Comparison of ENCODE assay signal across 15 cellular contexts in the genomic region with DNA sequence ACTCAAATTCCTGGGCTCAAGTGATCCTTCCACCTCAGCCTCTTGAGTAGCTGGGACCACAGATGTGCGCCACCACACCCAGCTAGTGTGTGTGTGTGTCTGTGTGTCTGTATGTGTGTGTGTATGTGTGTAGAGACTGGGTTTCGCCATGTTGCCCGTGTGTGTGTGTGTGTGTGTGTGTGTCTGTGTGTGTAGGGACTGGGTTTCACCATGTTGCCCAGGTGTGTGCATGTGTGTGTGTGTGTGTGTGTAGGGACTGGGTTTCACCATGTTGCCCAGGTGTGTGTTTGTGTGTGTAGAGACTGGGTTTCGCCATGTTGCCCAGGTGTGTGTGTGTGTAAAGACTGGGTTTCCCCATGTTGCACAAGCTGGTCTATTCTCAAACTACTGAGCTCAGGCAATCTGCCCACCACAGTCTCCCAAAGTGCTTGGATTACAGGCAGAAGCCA. TPM values are rescaled to one million over a fixed set of nuclear protein-coding genes. Genes with fewer than 3 reads are reported as not detected.
DNase-seq lines count a peak whose midpoint lies in the region; ATAC-seq, FAIRE-seq and TF ChIP-seq lines count a peak whose summit lies in the region.
"Had no signal": no experiment of that assay in that cellular context is flagged by ENCODE, and none has a peak within 500 bp of the region (broad histone marks: within the 10 kb centered on the region; RNA-seq: fewer than 3 reads in every experiment).

No MANE protein-coding gene starts in this region.

- CTCF ChIA-PET in A673 (lab: Charles Lee) (no interaction called here), SK-N-SH (lab: Yijun Ruan, JAX) (interaction anchor here (1.7 kb wide), 1 partner anchor 23 kb away, joined by 6 read pairs; no protein-coding TSS in a partner anchor)
- CTCF ChIA-PET in activated CD8-positive, alpha-beta T cell treated with anti-CD3 and anti-CD28 coated beads, Interleukin-2, amount 10 ng/mL, durations not matched to agents 7 days and 5 days (lab: Charles Lee), result no interaction called here

- no peaks in the 10 kb centered on the region; the same call in 1 of the 2 replicates for H3K79me2 ChIP-seq in SK-N-SH (ENCODE audit: insufficient read depth)

- intact Hi-C loops in A673 (cut with micrococcal nuclease; ENCODE audit: unreplicated experiment), result no loop called here

- no peaks in the 10 kb centered on the region for H3K9me2 ChIP-seq in SK-N-SH

- POLR2A ChIA-PET in A673 (lab: Charles Lee; ENCODE audit: low non-redundant PET), result no interaction called here
- POLR2A ChIA-PET in activated CD8-positive, alpha-beta T cell treated with anti-CD3 and anti-CD28 coated beads, Interleukin-2, amount 10 ng/mL, durations not matched to agents 7 days and 5 days (lab: Charles Lee), result interaction anchor here (0.8 to 0.9 kb wide), 2 partner anchors 12 to 29 kb away, joined by 3 read pairs; a partner anchor contains a TSS
- POLR2A ChIA-PET in SK-N-SH (lab: Yijun Ruan, JAX), result no interaction called here

- 70% methylated on average over 3 of the region's 4 CpGs for WGBS in SK-N-SH (ENCODE audit: low lambda C conversion rate)

- H3K9ac ChIP-seq in SK-N-SH, result no peak overlapping the region

- no peak for TF ChIP-seq RAD21 in SK-N-SH (IDR thresholded peaks at IDR 0.05; ENCODE audit: low read length)

- no peak for FAIRE-seq in GM12892 (lab: Jason Lieb, UNC)
- FAIRE-seq: colon, GM12878 had no signal

- DNase-seq in A673 (ENCODE audit: low spot score) (no peak), H4 (ENCODE audit: low spot score) (peak; percentile 28), islet precursor cell (peak; percentile 23), GM12892 (ENCODE audit: insufficient read length) (no peak), SK-N-SH (no peak), A172 (ENCODE audit: low spot score) (no peak)
- no peak for DNase-seq in activated CD8-positive, alpha-beta T cell treated with anti-CD3 and anti-CD28 coated beads, Interleukin-2, amount 10 ng/mL, durations not matched to agents 7 days and 5 days
- DNase-seq: activated gamma-delta T cell, hippocampal formation, mucosa of descending colon, NCI-H1417 had no signal

- no peak for TF ChIP-seq CTCF in A673 (conservative IDR thresholded peaks at IDR 0.05; ENCODE audit: low read depth, low read length)
- no peak for TF ChIP-seq CTCF in SK-N-SH (IDR thresholded peaks at IDR 0.05)

- H3K9me3 Mint-ChIP-seq in activated CD8-positive, alpha-beta T cell treated with anti-CD3 and anti-CD28 coated beads, Interleukin-2, amount 10 ng/mL, durations not matched to agents 7 days and 5 days (ENCODE audit: insufficient read depth), result no peaks in the 10 kb centered on the region

- H3K4me1 Mint-ChIP-seq in activated CD8-positive, alpha-beta T cell treated with anti-CD3 and anti-CD28 coated beads, Interleukin-2, amount 10 ng/mL, durations not matched to agents 7 days and 5 days (ENCODE audit: low read depth), result peaks cover 30% of the 10 kb centered on the region

- no peak overlapping the region for H3K4me3 Mint-ChIP-seq in activated CD8-positive, alpha-beta T cell treated with anti-CD3 and anti-CD28 coated beads, Interleukin-2, amount 10 ng/mL, durations not matched to agents 7 days and 5 days

- H3K4me1 ChIP-seq in A673 (ENCODE audit: insufficient read depth, low read length, poor library complexity, severe bottlenecking) (no peaks in the 10 kb centered on the region), SK-N-SH (ENCODE audit: control insufficient read depth in 1 of 2, insufficient read depth in 2 of 2, low read depth in 1 of 2, low read length in 1 of 2) (no peaks in the 10 kb centered on the region; a peak in 1 of 4 replicates)

- no peaks in the 10 kb centered on the region for H3K27me3 ChIP-seq in A673 (replicated peaks; ENCODE audit: insufficient read depth, low read depth, low read length, poor library complexity)
- H3K27me3 ChIP-seq in SK-N-SH (ENCODE audit: insufficient read depth), result no peaks in the 10 kb centered on the region

- TF ChIP-seq EP300 in SK-N-SH (IDR thresholded peaks at IDR 0.05; ENCODE audit: borderline replicate concordance in 1 of 2, low read depth in 1 of 2, low read length in 1 of 2), result no peak

- BruUV-seq in A673 (replicated peaks; lab: Mats Ljungman, UMichigan), result TSS peak; percentile 22

- no peaks in the 10 kb centered on the region for H3K27me3 Mint-ChIP-seq in activated CD8-positive, alpha-beta T cell treated with anti-CD3 and anti-CD28 coated beads, Interleukin-2, amount 10 ng/mL, durations not matched to agents 7 days and 5 days (ENCODE audit: low read depth)

- no peaks in the 10 kb centered on the region for H3K9me3 ChIP-seq in A673 (ENCODE audit: low read depth, low read length, poor library complexity, severe bottlenecking)
- H3K9me3 ChIP-seq in SK-N-SH, result no peaks in the 10 kb centered on the region
- H3K9me3 ChIP-seq: mucosa of descending colon had no signal

- peaks cover 12% of the 10 kb centered on the region for H3F3A ChIP-seq in SK-N-SH (replicated peaks; ENCODE audit: insufficient read depth)

- H3K36me3 ChIP-seq in A673 (ENCODE audit: insufficient read depth, low read length, poor library complexity, severe bottlenecking) (peaks cover 29% of the 10 kb centered on the region), SK-N-SH (replicated peaks in 1 of 2; ENCODE audit: control insufficient read depth in 1 of 2, insufficient read depth in 2 of 2, low read length in 1 of 2) (peaks cover 17 to 53% of the 10 kb centered on the region in 2 experiments)

- H3K27ac Mint-ChIP-seq in activated CD8-positive, alpha-beta T cell treated with anti-CD3 and anti-CD28 coated beads, Interleukin-2, amount 10 ng/mL, durations not matched to agents 7 days and 5 days, result peak overlapping the region; percentile 36

- H3K36me3 Mint-ChIP-seq in activated CD8-positive, alpha-beta T cell treated with anti-CD3 and anti-CD28 coated beads, Interleukin-2, amount 10 ng/mL, durations not matched to agents 7 days and 5 days (ENCODE audit: low read depth), result peaks cover 45% of the 10 kb centered on the region

- H3K27ac ChIP-seq in A673 (ENCODE audit: low read depth, low read length, poor library complexity, severe bottlenecking) (no peak overlapping the region), SK-N-SH (ENCODE audit: low read depth in 2 of 2, low read length in 1 of 2) (peak overlapping the region in 1 of 2 experiments; percentile 11; a peak in 1 of 4 replicates)
- H3K27ac ChIP-seq: HL-60 had no signal

- H3K4me3 ChIP-seq in A673 (ENCODE audit: low read depth, low read length, poor library complexity, severe bottlenecking) (no peak overlapping the region), SK-N-SH (ENCODE audit: low read depth in 2 of 2, low read length in 1 of 2) (no peak overlapping the region)
- H3K4me3 ChIP-seq: GM12878, mucosa of descending colon had no signal

- no peak for ATAC-seq in activated CD8-positive, alpha-beta T cell treated with anti-CD3 and anti-CD28 coated beads, Interleukin-2, amount 10 ng/mL, durations not matched to agents 7 days and 5 days
- no peak for ATAC-seq in GM21360 (IDR thresholded peaks at IDR 0.05; ENCODE audit: unreplicated experiment)

- no peak for TF ChIP-seq POLR2A in GM12892 (IDR thresholded peaks at IDR 0.05; ENCODE audit: low read depth, low read length)

- no peak overlapping the region for H3K4me2 ChIP-seq in SK-N-SH

- H4K20me1 ChIP-seq in SK-N-SH (ENCODE audit: insufficient read depth), result no peaks in the 10 kb centered on the region

- H2AFZ ChIP-seq in SK-N-SH (ENCODE audit: low read depth), result no peak overlapping the region

TF ChIP-seq in SK-N-SH, 30 proteins besides CTCF, POLR2A, EP300 and RAD21 (continues in another document):
- no peak for TF ChIP-seq RCOR1 (IDR thresholded peaks at IDR 0.05; ENCODE audit: low read length)
- TF ChIP-seq FOXM1 (IDR thresholded peaks at IDR 0.05; ENCODE audit: low read depth), result no peak
- TF ChIP-seq, protein P1, sequence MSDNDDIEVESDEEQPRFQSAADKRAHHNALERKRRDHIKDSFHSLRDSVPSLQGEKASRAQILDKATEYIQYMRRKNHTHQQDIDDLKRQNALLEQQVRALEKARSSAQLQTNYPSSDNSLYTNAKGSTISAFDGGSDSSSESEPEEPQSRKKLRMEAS (IDR thresholded peaks at IDR 0.05; ENCODE audit: low read depth), result no peak
- TF ChIP-seq YY1 (IDR thresholded peaks at IDR 0.05; ENCODE audit: low read depth), result no peak
- TF ChIP-seq TEAD4 (IDR thresholded peaks at IDR 0.05; ENCODE audit: borderline replicate concordance, insufficient read depth), result no peak
- TF ChIP-seq, protein P2, sequence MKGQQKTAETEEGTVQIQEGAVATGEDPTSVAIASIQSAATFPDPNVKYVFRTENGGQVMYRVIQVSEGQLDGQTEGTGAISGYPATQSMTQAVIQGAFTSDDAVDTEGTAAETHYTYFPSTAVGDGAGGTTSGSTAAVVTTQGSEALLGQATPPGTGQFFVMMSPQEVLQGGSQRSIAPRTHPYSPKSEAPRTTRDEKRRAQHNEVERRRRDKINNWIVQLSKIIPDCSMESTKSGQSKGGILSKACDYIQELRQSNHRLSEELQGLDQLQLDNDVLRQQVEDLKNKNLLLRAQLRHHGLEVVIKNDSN (IDR thresholded peaks at IDR 0.05; ENCODE audit: borderline replicate concordance, low read depth), result no peak
- TF ChIP-seq JUND (IDR thresholded peaks at IDR 0.05), result no peak
- no peak for TF ChIP-seq RFX5 (IDR thresholded peaks at IDR 0.05; ENCODE audit: low read length)
- TF ChIP-seq SIN3A (IDR thresholded peaks at IDR 0.05; ENCODE audit: borderline replicate concordance, low read depth, low read length), result no peak
- TF ChIP-seq EZH2phosphoT487 (IDR thresholded peaks at IDR 0.05; ENCODE audit: borderline replicate concordance, low read depth), result no peak
- no peak for TF ChIP-seq SMC3 (IDR thresholded peaks at IDR 0.05; ENCODE audit: low read depth, low read length)
- TF ChIP-seq NRF1 (IDR thresholded peaks at IDR 0.05; ENCODE audit: low read depth, low read length), result no peak
- TF ChIP-seq MXI1 (IDR thresholded peaks at IDR 0.05; ENCODE audit: low read depth, low read length), result no peak
- TF ChIP-seq TCF12 (IDR thresholded peaks at IDR 0.05), result no peak
- no peak for TF ChIP-seq GATA2 (CRISPR knock-in tag; IDR thresholded peaks at IDR 0.05)
- no peak for TF ChIP-seq FOSL2 (IDR thresholded peaks at IDR 0.05; ENCODE audit: borderline replicate concordance, low read depth)

RNA-seq across cellular contexts. Expression of a gene that starts 28.3 kb away (rescaled TPM):
- total RNA-seq in A673 (2021), result 52.7 and 62.1 TPM in 2 replicates
- total RNA-seq in H4 (2014; rRNA removed; shearing (Covaris generic)), result 25.5 and 29.4 TPM in 2 replicates
- total RNA-seq in activated CD8-positive, alpha-beta T cell treated with anti-CD3 and anti-CD28 coated beads, Interleukin-2, amount 10 ng/mL, durations not matched to agents 7 days and 5 days, result 10 to 100 TPM; 32.9 to 37.5 TPM
- 26.7 TPM for polyA plus RNA-seq in GM12892 (2012; ENCODE audit: missing spikeins)
- 30.5 and 33.2 TPM in 2 replicates for polyA plus RNA-seq in SK-N-SH (2012; rRNA removed)
- 18.8 and 23.6 TPM in 2 replicates for polyA plus RNA-seq in SK-N-SH (2012; cell fraction: cytosol; rRNA removed)
- 52.5 and 75.1 TPM in 2 replicates for polyA plus RNA-seq in SK-N-SH (2012; cell fraction: nucleus; rRNA removed)
- 54.3 and 94.3 TPM in 2 replicates for total RNA-seq in A172 (2014; rRNA removed; shearing (Covaris generic))

Comparison
In these comparisons a context has a peak if more than half of its experiments do, and no peak if none do; other contexts are left out.
1. DNase-seq: peak in H4 (single experiment) and islet precursor cell (single experiment); none in A673 (single experiment), activated CD8-positive, alpha-beta T cell treated with anti-CD3 and anti-CD28 coated beads, Interleukin-2, amount 10 ng/mL, durations not matched to agents 7 days and 5 days (single experiment), GM12892 (single experiment), SK-N-SH (single experiment) and A172 (single experiment).